In genomic region chr11:120333801-120334200, GRCh38 we compare ENCODE assay signal across 1 cellular context.
TF ChIP-seq lines count a peak whose summit lies in the region.

No MANE protein-coding gene starts in this region.

TF ChIP-seq in GM12878, 131 proteins besides CTCF, POLR2A, EP300 and RAD21:
- no peak for TF ChIP-seq SUPT20H (IDR thresholded peaks at IDR 0.05; ENCODE audit: borderline replicate concordance, control insufficient read depth, low read depth, low read length)
- TF ChIP-seq TCF3 (IDR thresholded peaks at IDR 0.05; ENCODE audit: borderline replicate concordance, insufficient read depth, low read depth, low read length) = no peak
- no peak for TF ChIP-seq BCLAF1 (IDR thresholded peaks at IDR 0.05)
- TF ChIP-seq REST (IDR thresholded peaks at IDR 0.05; ENCODE audit: low read depth, low read length) = no peak
- no peak for TF ChIP-seq CHD2 (IDR thresholded peaks at IDR 0.05; ENCODE audit: borderline replicate concordance, low read depth, low read length)
